ENCODE assay signal across 33 cellular contexts in the genomic region with DNA sequence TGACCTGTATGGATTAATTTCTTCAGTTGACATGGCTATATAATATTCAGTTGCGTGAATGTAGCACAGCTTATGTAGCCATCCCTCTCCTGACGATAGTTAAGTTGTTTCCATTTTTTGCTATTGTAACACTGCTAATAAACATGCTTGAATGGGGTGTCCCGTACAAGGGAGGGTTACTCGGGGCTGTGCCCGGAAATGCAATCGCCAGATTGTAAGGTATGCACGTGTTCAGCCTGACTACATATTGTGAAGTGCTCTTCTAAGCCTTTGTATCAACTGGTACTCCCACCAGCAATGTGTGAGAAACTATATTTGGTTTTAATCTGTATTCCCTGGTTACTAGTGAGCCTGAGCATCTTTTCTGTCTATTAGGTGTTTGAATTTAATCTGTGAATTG.
"Had no signal": no experiment of that assay in that cellular context is flagged by ENCODE, and none has a peak within 500 bp of the region (broad histone marks: within the 10 kb centered on the region; RNA-seq: fewer than 3 reads in every experiment).

No MANE protein-coding gene starts in this region.

- H3K4me3 ChIP-seq: ascending aorta, body of pancreas, breast epithelium, Peyer's patch, SJCRH30, SK-N-MC had no signal

- H3K4me1 Mint-ChIP-seq: activated CD4-positive, alpha-beta T cell treated with anti-CD3 and anti-CD28 coated beads for 36 hours; activated naive CD4-positive, alpha-beta T cell treated with anti-CD3 and anti-CD28 coated beads, Interleukin-2, amount 50 U/mL, for 24 hours had no signal

- DNase-seq: activated CD4-positive, alpha-beta T cell treated with anti-CD3 and anti-CD28 coated beads for 36 hours; activated CD4-positive, alpha-beta T cell treated with anti-CD3 and anti-CD28 coated beads, Interleukin-2, amount 10 ng/mL, durations not matched to agents 7 days and 5 days; activated CD4-positive, alpha-beta T cell treated with anti-CD3 and anti-CD28 coated beads, Interleukin-2, amount 50 U/mL, for 48 hours; activated CD8-positive, alpha-beta T cell treated with anti-CD3 and anti-CD28 coated beads, Interleukin-2, amount 10 ng/mL, durations not matched to agents 7 days and 5 days; activated gamma-delta T cell; activated naive CD4-positive, alpha-beta T cell treated with Interleukin-2 at 50 U/mL for 16 hours; activated naive CD8-positive, alpha-beta T cell treated with anti-CD3 and anti-CD28 coated beads, Interleukin-2, amount 10 ng/mL, durations not matched to agents 7 days and 5 days; activated T-cell treated with anti-CD3 and anti-CD28 coated beads, Interleukin-2, amount 50 U/mL, for 24 hours; amygdala; body of pancreas; caudate nucleus; Karpas-422; KBM-7; NCI-H1092; NCI-H1436 treated with DMSO at 0.1 percent for 48 hours; NCI-H1694 treated with DMSO at 0.1 percent for 48 hours; NCI-H2029; NCI-H345; NCI-H524 treated with DMSO at 0.1 percent for 48 hours; NK-92 treated with Interleukin-12 subunit alpha and Interleukin-12 subunit beta, amount 100 ng/mL, for 24 hours; PC-3; Peyer's patch; RPMI8226; SHP77; SJCRH30; T1000 had no signal

- H3K36me3 Mint-ChIP-seq: activated naive CD4-positive, alpha-beta T cell treated with anti-CD3 and anti-CD28 coated beads, Interleukin-2, amount 50 U/mL, for 24 hours; activated naive CD8-positive, alpha-beta T cell treated with anti-CD3 and anti-CD28 coated beads, Interleukin-2, amount 10 ng/mL, durations not matched to agents 7 days and 5 days had no signal

- H3K27me3 Mint-ChIP-seq: activated CD4-positive, alpha-beta T cell treated with anti-CD3 and anti-CD28 coated beads for 36 hours; activated CD4-positive, alpha-beta T cell treated with anti-CD3 and anti-CD28 coated beads, Interleukin-2, amount 10 ng/mL, durations not matched to agents 7 days and 5 days; activated naive CD4-positive, alpha-beta T cell treated with anti-CD3 and anti-CD28 coated beads, Interleukin-2, amount 50 U/mL, for 24 hours; activated naive CD8-positive, alpha-beta T cell treated with anti-CD3 and anti-CD28 coated beads, Interleukin-2, amount 10 ng/mL, durations not matched to agents 7 days and 5 days; activated T-cell treated with anti-CD3 and anti-CD28 coated beads, Interleukin-2, amount 50 U/mL, for 24 hours had no signal

- H3K27me3 ChIP-seq: ascending aorta, body of pancreas, breast epithelium, Peyer's patch, SJCRH30 had no signal

- H3K9me3 ChIP-seq: ascending aorta, body of pancreas, breast epithelium, Peyer's patch, SJCRH30 had no signal

- H3K27ac ChIP-seq: ascending aorta, body of pancreas, breast epithelium, Peyer's patch, SJCRH30, SK-N-MC had no signal

- H3K4me3 Mint-ChIP-seq: activated CD4-positive, alpha-beta T cell treated with anti-CD3 and anti-CD28 coated beads for 36 hours; activated CD4-positive, alpha-beta T cell treated with anti-CD3 and anti-CD28 coated beads, Interleukin-2, amount 10 ng/mL, durations not matched to agents 7 days and 5 days; activated CD8-positive, alpha-beta T cell treated with anti-CD3 and anti-CD28 coated beads, Interleukin-2, amount 10 ng/mL, durations not matched to agents 7 days and 5 days; activated naive CD4-positive, alpha-beta T cell treated with anti-CD3 and anti-CD28 coated beads, Interleukin-2, amount 50 U/mL, for 24 hours; activated naive CD8-positive, alpha-beta T cell treated with anti-CD3 and anti-CD28 coated beads, Interleukin-2, amount 10 ng/mL, durations not matched to agents 7 days and 5 days; activated T-cell treated with anti-CD3 and anti-CD28 coated beads, Interleukin-2, amount 50 U/mL, for 24 hours; IgD-negative memory B cell had no signal

- ATAC-seq: activated CD4-positive, alpha-beta T cell treated with anti-CD3 and anti-CD28 coated beads for 36 hours; activated CD4-positive, CD25-positive, alpha-beta regulatory T cell treated with anti-CD3 and anti-CD28 coated beads, Interleukin-2, amount 50 U/mL, for 24 hours; activated CD8-positive, alpha-beta T cell treated with anti-CD3 and anti-CD28 coated beads, Interleukin-2, amount 10 ng/mL, durations not matched to agents 7 days and 5 days; body of pancreas; PC-3 had no signal

- H3K27ac Mint-ChIP-seq: activated CD4-positive, alpha-beta T cell treated with anti-CD3 and anti-CD28 coated beads for 36 hours; activated CD4-positive, alpha-beta T cell treated with anti-CD3 and anti-CD28 coated beads, Interleukin-2, amount 10 ng/mL, durations not matched to agents 7 days and 5 days; activated CD8-positive, alpha-beta T cell treated with anti-CD3 and anti-CD28 coated beads, Interleukin-2, amount 10 ng/mL, durations not matched to agents 7 days and 5 days; activated naive CD4-positive, alpha-beta T cell treated with anti-CD3 and anti-CD28 coated beads, Interleukin-2, amount 50 U/mL, for 24 hours; activated naive CD8-positive, alpha-beta T cell treated with anti-CD3 and anti-CD28 coated beads, Interleukin-2, amount 10 ng/mL, durations not matched to agents 7 days and 5 days; activated T-cell treated with anti-CD3 and anti-CD28 coated beads, Interleukin-2, amount 50 U/mL, for 24 hours; activated T-helper 2 cell treated with anti-CD3 and anti-CD28 coated beads, Interferon-gamma antibody, Interleukin-2, Interleukin-4, amounts not matched to agents 10 μg/mL and 5 μg/mL and 100 μg/mL, durations not matched to agents 14 hours and 24 hours and 36 hours; IgD-negative memory B cell had no signal

- H3K9me3 Mint-ChIP-seq: activated CD4-positive, alpha-beta T cell treated with anti-CD3 and anti-CD28 coated beads, Interleukin-2, amount 10 ng/mL, durations not matched to agents 7 days and 5 days; activated naive CD4-positive, alpha-beta T cell treated with anti-CD3 and anti-CD28 coated beads, Interleukin-2, amount 50 U/mL, for 24 hours; activated naive CD8-positive, alpha-beta T cell treated with anti-CD3 and anti-CD28 coated beads, Interleukin-2, amount 10 ng/mL, durations not matched to agents 7 days and 5 days; activated T-cell treated with anti-CD3 and anti-CD28 coated beads, Interleukin-2, amount 50 U/mL, for 24 hours; activated T-helper 2 cell treated with anti-CD3 and anti-CD28 coated beads, Interferon-gamma antibody, Interleukin-2, Interleukin-4, amounts not matched to agents 10 μg/mL and 5 μg/mL and 100 μg/mL, durations not matched to agents 14 hours and 24 hours and 36 hours had no signal

- H3K4me1 ChIP-seq: ascending aorta, body of pancreas, Peyer's patch had no signal

- H3K36me3 ChIP-seq: ascending aorta, breast epithelium, Peyer's patch, SJCRH30 had no signal
